ENCODE assay signal across 7 cellular contexts in the genomic region with DNA sequence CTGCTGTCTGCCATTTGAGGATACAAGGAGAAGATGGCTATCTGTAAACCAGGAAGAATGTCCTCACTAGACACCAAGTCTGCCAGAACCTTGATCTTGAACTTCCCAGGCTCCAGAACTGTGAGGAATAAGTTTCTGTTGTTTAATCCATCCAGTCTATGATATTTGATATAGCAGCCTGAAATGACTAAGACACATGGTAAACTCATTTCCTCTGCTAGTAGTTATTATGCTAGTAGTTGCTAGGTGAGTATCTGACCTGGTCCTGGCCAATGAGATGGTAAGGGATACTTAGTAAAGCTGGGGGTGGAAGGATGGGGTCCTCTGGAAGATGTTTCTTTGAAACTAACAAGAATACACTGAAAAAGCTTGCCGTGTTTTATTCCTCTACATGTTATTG.
"Had no signal": no experiment of that assay in that cellular context is flagged by ENCODE, and none has a peak within 500 bp of the region (broad histone marks: within the 10 kb centered on the region; RNA-seq: fewer than 3 reads in every experiment).

No MANE protein-coding gene starts in this region.

- FAIRE-seq: H1, H54, HepG2 had no signal

- ATAC-seq: GM23338, HepG2 had no signal

- DNase-seq: H9, HCEC 1CT, KBM-7 had no signal

- H3K4me3 ChIP-seq: GM23338 had no signal
